ENCODE assay signal across 1 cellular context in genomic region chr11:33151411-33151810, GRCh38.
TF ChIP-seq lines count a peak whose summit lies in the region.

No MANE protein-coding gene starts in this region.

TF ChIP-seq in IMR-90, 13 proteins besides CTCF, POLR2A, EP300 and RAD21 (continued from another document):
- TF ChIP-seq MXI1 (IDR thresholded peaks at IDR 0.05; ENCODE audit: borderline replicate concordance, low read depth, low read length), result no peak
